In genomic region chr17:56910509-56911235, GRCh38 we compare ENCODE assay signal across 13 cellular contexts. TPM values are rescaled to one million over a fixed set of nuclear protein-coding genes. Genes with fewer than 3 reads are reported as not detected.
DNase-seq lines count a peak whose midpoint lies in the region; ATAC-seq and TF ChIP-seq lines count a peak whose summit lies in the region.
"Had no signal": no experiment of that assay in that cellular context is flagged by ENCODE, and none has a peak within 500 bp of the region (broad histone marks: within the 10 kb centered on the region; RNA-seq: fewer than 3 reads in every experiment).

No MANE protein-coding gene starts in this region.

- H3K4me1 Mint-ChIP-seq in CD4-positive, alpha-beta memory T cell = peaks cover 51 to 68% (median 54%) of the 10 kb centered on the region in 4 donors

- H3K27ac Mint-ChIP-seq in CD4-positive, alpha-beta memory T cell = peak overlapping the region; percentile 64 to 83 (median 76)

- TF ChIP-seq CTCF in coronary artery (IDR thresholded peaks at IDR 0.05) (no peak), parathyroid adenoma (IDR thresholded peaks at IDR 0.05) (no peak)

- peaks cover 3% of the 10 kb centered on the region for H3K79me2 ChIP-seq in parathyroid adenoma

- intact Hi-C loops in CD4-positive, alpha-beta memory T cell (cut with micrococcal nuclease) = no loop called here

- peaks cover 19% of the 10 kb centered on the region for H3K36me3 ChIP-seq in CD4-positive, alpha-beta memory T cell (ENCODE audit: insufficient read depth, low read length)
- peaks cover 68% of the 10 kb centered on the region for H3K36me3 ChIP-seq in MG63
- no peaks in the 10 kb centered on the region for H3K36me3 ChIP-seq in parathyroid adenoma (ENCODE audit: control insufficient read depth, insufficient read depth, low read length)
- H3K36me3 ChIP-seq: SJCRH30 had no signal

- H3K27me3 ChIP-seq in CD4-positive, alpha-beta memory T cell (ENCODE audit: insufficient read depth, low read length) = no peaks in the 10 kb centered on the region
- H3K27me3 ChIP-seq in MG63 (no peaks in the 10 kb centered on the region), parathyroid adenoma (ENCODE audit: control insufficient read depth, insufficient read depth, low read length) (no peaks in the 10 kb centered on the region)
- H3K27me3 ChIP-seq: SJCRH30 had no signal

- no peaks in the 10 kb centered on the region for H3K9me3 Mint-ChIP-seq in CD4-positive, alpha-beta memory T cell

- no peak overlapping the region for H3K27ac ChIP-seq in CD4-positive, alpha-beta memory T cell (ENCODE audit: low read depth, low read length)
- H3K27ac ChIP-seq in coronary artery (peak overlapping the region; percentile 25 to 38), parathyroid adenoma (peak overlapping the region; percentile 32)
- H3K27ac ChIP-seq: SJCRH30 had no signal

- POLR2A ChIA-PET in CD4-positive, alpha-beta memory T cell (lab: Charles Lee; ENCODE audit: partially characterized antibody) = interaction anchor here (0.8 to 1.7 kb wide), 2 partner anchors 76 kb away, joined by 4 to 6 read pairs; partner anchors contain the start of gene DGKE

- H3K4me3 ChIP-seq in CD4-positive, alpha-beta memory T cell (ENCODE audit: low read length in 2 of 2) = no peak overlapping the region
- H3K4me3 ChIP-seq in MG63 = peak overlapping the region; percentile 93
- H3K4me3 ChIP-seq in coronary artery = peak overlapping the region; percentile 18
- H3K4me3 ChIP-seq in parathyroid adenoma (ENCODE audit: low read depth, low read length) = no peak overlapping the region
- H3K4me3 ChIP-seq: SJCRH30 had no signal

- ATAC-seq in GM18870 (IDR thresholded peaks at IDR 0.05; ENCODE audit: unreplicated experiment) = no peak
- ATAC-seq: esophagus mucosa had no signal

- H3K9ac ChIP-seq in parathyroid adenoma = no peak overlapping the region

- no peak for DNase-seq in CD4-positive, alpha-beta memory T cell
- DNase-seq in MG63 (no peak), coronary artery (ENCODE audit: low spot score) (no peak), NOMO-1 treated with dmso at 0.1 percent for 144 hours (lab: John Stamatoyannopoulos, UW; ENCODE audit: unreplicated experiment) (no peak), NCI-H1105 treated with DMSO at 0.1 percent for 48 hours (lab: John Stamatoyannopoulos, UW) (no peak), DMS114 treated with DMSO at 0.1 percent for 48 hours (lab: John Stamatoyannopoulos, UW; ENCODE audit: unreplicated experiment) (no peak)
- DNase-seq: activated effector memory CD4-positive, alpha-beta T cell treated with Interleukin-2 at 50 U/mL for 16 hours; MV-4-11; SJCRH30; stimulated activated CD4-positive, alpha-beta T cell treated with anti-CD3 and anti-CD28 coated beads, Interleukin-4, amount 100 ng/mL, for 1 hour had no signal

- no peaks in the 10 kb centered on the region for H3K27me3 Mint-ChIP-seq in CD4-positive, alpha-beta memory T cell

- CTCF ChIA-PET in CD4-positive, alpha-beta memory T cell (lab: Charles Lee; ENCODE audit: partially characterized antibody) = interaction anchor here (1.0 to 2.8 kb wide), 5 partner anchors 8 to 91 kb away, joined by 3 to 10 read pairs (median 4); no protein-coding TSS in a partner anchor

- H3K4me3 Mint-ChIP-seq in CD4-positive, alpha-beta memory T cell = peak overlapping the region in 7 of 8 donors; percentile 17 to 88 (median 80)

- peak overlapping the region; percentile 26 for H2AFZ ChIP-seq in parathyroid adenoma

- peaks cover 24 to 51% of the 10 kb centered on the region in 2 donors for H3K36me3 Mint-ChIP-seq in CD4-positive, alpha-beta memory T cell

- no peaks in the 10 kb centered on the region for H3K9me3 ChIP-seq in CD4-positive, alpha-beta memory T cell (ENCODE audit: control insufficient read depth in 1 of 2, low read length in 2 of 2)
- no peaks in the 10 kb centered on the region for H3K9me3 ChIP-seq in MG63
- no peaks in the 10 kb centered on the region for H3K9me3 ChIP-seq in parathyroid adenoma (ENCODE audit: control insufficient read depth, low read length)
- H3K9me3 ChIP-seq: SJCRH30 had no signal

- peaks cover 57% of the 10 kb centered on the region for H3K4me1 ChIP-seq in CD4-positive, alpha-beta memory T cell (ENCODE audit: insufficient read depth, low read length)
- no peaks in the 10 kb centered on the region for H3K4me1 ChIP-seq in parathyroid adenoma

- no peak overlapping the region for H3K4me2 ChIP-seq in parathyroid adenoma (ENCODE audit: low read length)

RNA-seq across cellular contexts. Expression of gene TRIM25, which starts 3.2 kb away (rescaled TPM):
- total RNA-seq in CD4-positive, alpha-beta memory T cell = 10 to 100 TPM; 58.4 to 62.7 TPM
- polyA plus RNA-seq in CD4-positive, alpha-beta memory T cell = 1 to 10 TPM; 2.9 to 8.3 TPM
- 12.3 and 13.6 TPM in 2 replicates for total RNA-seq in MG63 (2014; rRNA removed; shearing (Covaris generic); ENCODE audit: low replicate concordance)

RNA-seq across cellular contexts. Expression of gene COIL, which starts 50.2 kb away (rescaled TPM):
- total RNA-seq in CD4-positive, alpha-beta memory T cell = 10 to 100 TPM; 19.1 to 19.6 TPM
- polyA plus RNA-seq in CD4-positive, alpha-beta memory T cell = 10 to 100 TPM; 14.4 to 15.3 TPM
- 14.2 and 19.3 TPM in 2 replicates for total RNA-seq in MG63 (2014; rRNA removed; shearing (Covaris generic); ENCODE audit: low replicate concordance)

Comparison
In these comparisons a context has a peak if more than half of its experiments do, and no peak if none do; other contexts are left out.
1. H3K4me3 ChIP-seq: peak in MG63 (single experiment) and coronary artery (single experiment); none in CD4-positive, alpha-beta memory T cell (0 of 2) and parathyroid adenoma (single experiment).